10 cellular contexts compared by ENCODE assay signal in the genomic region with DNA sequence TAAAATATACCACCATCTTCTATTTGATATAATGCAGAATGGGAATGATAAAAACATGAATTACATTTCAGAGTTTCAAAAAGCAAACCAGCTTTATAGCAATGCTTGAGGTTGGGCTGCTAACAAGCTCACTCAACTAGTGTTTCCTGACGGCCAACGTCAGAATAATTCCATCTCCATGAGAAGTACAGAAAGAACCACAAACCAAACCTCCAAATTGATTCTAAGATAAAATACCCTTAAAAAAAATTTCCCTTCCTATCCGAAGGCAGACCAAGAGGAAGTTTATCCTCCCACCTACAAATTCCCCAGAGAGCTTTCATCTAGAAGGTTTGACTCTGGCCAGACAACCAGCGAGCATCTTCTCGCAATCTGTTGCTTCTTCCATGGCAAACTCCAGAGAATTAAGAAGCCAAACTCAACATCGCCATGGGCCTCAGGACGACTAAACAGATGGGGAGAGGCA. TPM values are rescaled to one million over a fixed set of nuclear protein-coding genes. Genes with fewer than 3 reads are reported as not detected.
DNase-seq lines count a peak whose midpoint lies in the region; ATAC-seq, FAIRE-seq and TF ChIP-seq lines count a peak whose summit lies in the region.
"Had no signal": no experiment of that assay in that cellular context is flagged by ENCODE, and none has a peak within 500 bp of the region (broad histone marks: within the 10 kb centered on the region; RNA-seq: fewer than 3 reads in every experiment).

A gene (plus strand): TSS at position 271 of the 466 bp plus-strand sequence. CDS start 159 bp downstream, at position 430.

- ATAC-seq in pancreas (no peak), HG02852 (IDR thresholded peaks at IDR 0.05; ENCODE audit: unreplicated experiment) (no peak)

- TF ChIP-seq CTCF in Peyer's patch (IDR thresholded peaks at IDR 0.05) (no peak), endodermal cell (conservative IDR thresholded peaks at IDR 0.05) (no peak), pancreas (IDR thresholded peaks at IDR 0.05) (no peak)

- H3K9me3 Mint-ChIP-seq in endodermal cell: no peaks in the 10 kb centered on the region

- peak; percentile 52 for DNase-seq in EL
- DNase-seq in Peyer's patch: no peak
- no peak for DNase-seq in endodermal cell
- DNase-seq in pancreas: no peak
- no peak for DNase-seq in head of caudate nucleus
- no peak for DNase-seq in glomerular visceral epithelial cell (ENCODE audit: extremely low spot score)
- DNase-seq in activated CD4-positive, alpha-beta T cell treated with anti-CD3 and anti-CD28 coated beads for 1 hour: no peak
- DNase-seq: stimulated activated CD4-positive, alpha-beta T cell treated with anti-CD3 and anti-CD28 coated beads, Interleukin-12 subunit alpha, Interleukin-12 subunit beta, amount 100 ng/mL, for 4 hours had no signal

- H3K4me3 Mint-ChIP-seq in endodermal cell: peak within 1 kb of the TSS; percentile 73

- no peaks in the 10 kb centered on the region for H3K9me3 ChIP-seq in Peyer's patch
- H3K9me3 ChIP-seq in endodermal cell (ENCODE audit: control insufficient read depth, low read length): no peaks in the 10 kb centered on the region
- no peaks in the 10 kb centered on the region for H3K9me3 ChIP-seq in pancreas

- peaks cover 0 to 19% (median 0%) of the 10 kb centered on the region in 4 donors for H3K4me1 ChIP-seq in Peyer's patch
- no peaks in the 10 kb centered on the region for H3K4me1 ChIP-seq in endodermal cell (ENCODE audit: control insufficient read depth, insufficient read depth, low read length)
- peaks cover 0 to 14% (median 0%) of the 10 kb centered on the region in 3 donors for H3K4me1 ChIP-seq in pancreas

- peaks cover 44% of the 10 kb centered on the region for H3K27me3 Mint-ChIP-seq in endodermal cell (ENCODE audit: insufficient read depth)

- H3K36me3 ChIP-seq in Peyer's patch (no peaks in the 10 kb centered on the region), endodermal cell (ENCODE audit: control insufficient read depth, insufficient read depth, low read length) (no peaks in the 10 kb centered on the region), pancreas (no peaks in the 10 kb centered on the region)

- peaks cover 10% of the 10 kb centered on the region for H3K4me1 Mint-ChIP-seq in endodermal cell

- H3K4me3 ChIP-seq in Peyer's patch (peak within 1 kb of the TSS; percentile 38 to 68 (median 61)), endodermal cell (ENCODE audit: low read length) (peak within 1 kb of the TSS; percentile 90), pancreas (peak within 1 kb of the TSS; percentile 64 to 96 (median 81))

- intact Hi-C loops in pancreas (cut with DNase I): no loop called here
- intact Hi-C loops in head of caudate nucleus (cut with DNase I): no loop called here

- no peaks in the 10 kb centered on the region for H3K36me3 Mint-ChIP-seq in endodermal cell (ENCODE audit: low read depth)

- no peak for TF ChIP-seq POLR2A in Peyer's patch (IDR thresholded peaks at IDR 0.05)

- WGBS in endodermal cell (ENCODE audit: insufficient coverage in 1 of 2, insufficient read length in 1 of 2), 2 experiments: 83 to 84% methylated on average over 7 of the region's 7 CpGs
- 81 to 85% methylated on average over 7 of the region's 7 CpGs for WGBS in pancreas, 2 donors

- peak within 1 kb of the TSS; percentile 59 for H3K9ac ChIP-seq in endodermal cell (ENCODE audit: extremely low read depth, low read length, poor library complexity, severe bottlenecking)

- H3K27ac ChIP-seq in Peyer's patch (peak within 1 kb of the TSS in 3 of 4 donors; percentile 46 to 52 (median 48)), endodermal cell (ENCODE audit: low read depth, low read length) (no peak within 1 kb of the TSS), pancreas (peak within 1 kb of the TSS in 2 of 4 donors; percentile 44 to 58)

- H3K27ac Mint-ChIP-seq in endodermal cell: no peak within 1 kb of the TSS

- no peak for FAIRE-seq in pancreas (lab: Jason Lieb, UNC)

- H3K27me3 ChIP-seq in Peyer's patch: peaks cover 0 to 15% of the 10 kb centered on the region in 2 donors
- H3K27me3 ChIP-seq in endodermal cell (ENCODE audit: control insufficient read depth, insufficient read depth, low read length, poor library complexity, severe bottlenecking): peaks cover 26% of the 10 kb centered on the region
- H3K27me3 ChIP-seq in pancreas: no peaks in the 10 kb centered on the region

RNA-seq across cellular contexts. Expression of the gene that starts here (rescaled TPM):
- total RNA-seq in Peyer's patch (not detected), endodermal cell (1 to 10 TPM; 5.0 to 5.5 TPM), pancreas (1 to 10 TPM; 1.3 to 4.1 (median 3.0) TPM)
- polyA plus RNA-seq in endodermal cell (2013, experiment 1 of 2): 1.9 TPM
- 2.3 TPM for polyA plus RNA-seq in endodermal cell (2013, experiment 2 of 2)
- 1 to 10 TPM; 1.2 to 9.5 TPM for polyA plus RNA-seq in pancreas
- total RNA-seq: LHCN-M2 had no signal
